Comparison of ENCODE assay signal across 9 cellular contexts in genomic region chr1:15799004-15799867, GRCh38. TPM values are rescaled to one million over a fixed set of nuclear protein-coding genes. Genes with fewer than 3 reads are reported as not detected.
DNase-seq lines count a peak whose midpoint lies in the region; ATAC-seq, FAIRE-seq and TF ChIP-seq lines count a peak whose summit lies in the region.
"Had no signal": no experiment of that assay in that cellular context is flagged by ENCODE, and none has a peak within 500 bp of the region (broad histone marks: within the 10 kb centered on the region; RNA-seq: fewer than 3 reads in every experiment).

No MANE protein-coding gene starts in this region.

- H3K27me3 ChIP-seq in ACC112 (ENCODE audit: insufficient read depth, low read length) (no peaks in the 10 kb centered on the region), bronchial epithelial cell (ENCODE audit: control insufficient read depth, insufficient read depth, low read length) (no peaks in the 10 kb centered on the region)
- H3K27me3 ChIP-seq: dorsolateral prefrontal cortex had no signal

- DNase-seq in HT-29 (ENCODE audit: low spot score) (peak; percentile 79), bronchial epithelial cell (ENCODE audit: low read depth) (peak; percentile 96), lung microvascular endothelial cell (ENCODE audit: low read depth in 2 of 2) (peak; percentile 84 to 92), activated gamma-delta T cell treated with Interleukin-2 at 50 U/mL for 16 hours (no peak), GM19238 (ENCODE audit: insufficient read length, low spot score) (no peak)

- peak overlapping the region; percentile 68 for H3K4me3 ChIP-seq in ACC112 (ENCODE audit: low read depth, low read length)
- no peak overlapping the region for H3K4me3 ChIP-seq in bronchial epithelial cell (ENCODE audit: low read depth, low read length)
- H3K4me3 ChIP-seq in urinary bladder (ENCODE audit: low read depth, low read length) = no peak overlapping the region
- H3K4me3 ChIP-seq: dorsolateral prefrontal cortex had no signal

- no peak for ATAC-seq in GM18907 (IDR thresholded peaks at IDR 0.05; ENCODE audit: unreplicated experiment)

- H2AFZ ChIP-seq in ACC112 (ENCODE audit: low read length, unreplicated experiment) = peak overlapping the region; percentile 61

- 41% methylated on average over 9 of the region's 9 CpGs for WGBS in urinary bladder

- no peaks in the 10 kb centered on the region for H3K36me3 ChIP-seq in ACC112 (ENCODE audit: insufficient read depth, low read length)
- no peaks in the 10 kb centered on the region for H3K36me3 ChIP-seq in bronchial epithelial cell (ENCODE audit: control insufficient read depth, insufficient read depth, low read length)
- no peaks in the 10 kb centered on the region for H3K36me3 ChIP-seq in urinary bladder (ENCODE audit: insufficient read depth)

- FAIRE-seq in bronchial epithelial cell (lab: Jason Lieb, UNC) = no peak

- TF ChIP-seq CTCF in bronchial epithelial cell (IDR thresholded peaks at IDR 0.05; ENCODE audit: insufficient read depth, low read length, severe bottlenecking) = no peak

- H3K27ac ChIP-seq in ACC112 (ENCODE audit: low read depth, low read length) = peak overlapping the region; percentile 97
- peak overlapping the region; percentile 46 for H3K27ac ChIP-seq in urinary bladder (ENCODE audit: low read depth)

- no peaks in the 10 kb centered on the region for H3K79me2 ChIP-seq in ACC112 (ENCODE audit: control insufficient read depth, insufficient read depth, low read length, unreplicated experiment)

- H3K4me1 ChIP-seq in ACC112 (ENCODE audit: control insufficient read depth, insufficient read depth, low read length, unreplicated experiment) = peaks cover 73% of the 10 kb centered on the region
- no peaks in the 10 kb centered on the region for H3K4me1 ChIP-seq in urinary bladder (ENCODE audit: insufficient read depth)

RNA-seq across cellular contexts. Expression of gene UQCRHL, which starts 8.2 kb away (rescaled TPM):
- total RNA-seq in HT-29 (2014; rRNA removed; shearing (Covaris generic)) = 5.5 and 8.0 TPM in 2 replicates
- total RNA-seq in bronchial epithelial cell = 1.8 and 4.9 TPM in 2 replicates
- 3.3 and 6.3 TPM in 2 replicates for total RNA-seq in lung microvascular endothelial cell
- total RNA-seq in urinary bladder = 2.9 TPM
- 3.5 TPM for polyA plus RNA-seq in urinary bladder

RNA-seq across cellular contexts. Expression of gene FBLIM1, which starts 40.6 kb away (rescaled TPM):
- total RNA-seq in HT-29 (2014; rRNA removed; shearing (Covaris generic)) = 18.0 and 20.9 TPM in 2 replicates
- total RNA-seq in bronchial epithelial cell (60.9 and 72.4 TPM in 2 replicates), lung microvascular endothelial cell (110 and 128 TPM in 2 replicates), urinary bladder (28.8 TPM)
- 107 TPM for polyA plus RNA-seq in urinary bladder

RNA-seq across cellular contexts. Expression of gene SPEN, which starts 48.3 kb away (rescaled TPM):
- total RNA-seq in HT-29 (2014; rRNA removed; shearing (Covaris generic)) = 17.1 and 20.1 TPM in 2 replicates
- total RNA-seq in bronchial epithelial cell = 18.3 and 19.2 TPM in 2 replicates
- total RNA-seq in lung microvascular endothelial cell = 9.8 and 11.3 TPM in 2 replicates
- 47.6 TPM for total RNA-seq in urinary bladder
- polyA plus RNA-seq in urinary bladder = 31.8 TPM

RNA-seq across cellular contexts. Expression of gene TMEM82, which starts 56.9 kb away (rescaled TPM):
- not detected in 2 replicates for total RNA-seq in HT-29 (2014; rRNA removed; shearing (Covaris generic))
- total RNA-seq in bronchial epithelial cell = not detected in 2 replicates
- not detected in 2 replicates for total RNA-seq in lung microvascular endothelial cell
- total RNA-seq in urinary bladder = not detected
- polyA plus RNA-seq in urinary bladder = not detected
- total RNA-seq: dorsolateral prefrontal cortex had no signal

Comparison
In these comparisons a context has a peak if more than half of its experiments do, and no peak if none do; other contexts are left out.
1. DNase-seq: peak in HT-29 (single experiment), bronchial epithelial cell (single experiment) and lung microvascular endothelial cell (2 of 2); none in activated gamma-delta T cell treated with Interleukin-2 at 50 U/mL for 16 hours (single experiment) and GM19238 (single experiment).